In the genomic region with DNA sequence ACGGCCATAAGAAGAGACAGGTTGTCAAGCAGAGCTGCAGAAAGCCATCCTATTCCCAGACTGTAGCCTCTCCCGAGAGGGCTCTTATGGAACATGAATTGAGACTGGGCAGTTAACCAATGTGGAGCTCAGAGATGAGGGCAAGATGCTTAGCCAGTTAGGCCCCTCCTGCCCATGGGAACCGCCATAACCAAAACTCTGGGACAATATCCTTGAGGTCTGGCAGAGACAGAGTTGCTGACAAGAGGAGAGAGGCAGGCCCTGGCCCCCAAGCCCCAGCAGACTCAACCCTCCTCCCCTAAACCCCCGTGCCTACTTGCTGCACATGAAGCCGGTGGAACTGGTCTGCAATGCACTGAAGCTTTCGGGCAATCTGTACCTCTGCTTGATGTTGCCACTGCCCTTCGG, we compare ENCODE assay signal across 8 cellular contexts. TPM values are rescaled to one million over a fixed set of nuclear protein-coding genes. Genes with fewer than 3 reads are reported as not detected.
DNase-seq lines count a peak whose midpoint lies in the region; ATAC-seq and TF ChIP-seq lines count a peak whose summit lies in the region.

No MANE protein-coding gene starts in this region.

- no peak for TF ChIP-seq CTCF in 22Rv1 (IDR thresholded peaks at IDR 0.05)
- TF ChIP-seq CTCF in KMS-11 (conservative IDR thresholded peaks at IDR 0.05; ENCODE audit: low read depth, low read length) = no peak
- no peak for TF ChIP-seq CTCF in breast epithelium (IDR thresholded peaks at IDR 0.05)

- H3K9ac ChIP-seq in KMS-11 = no peak overlapping the region

- H3K4me1 ChIP-seq in KMS-11 (ENCODE audit: low read depth, poor library complexity, severe bottlenecking) (peaks cover 91% of the 10 kb centered on the region), breast epithelium (peaks cover 25 to 56% of the 10 kb centered on the region in 2 donors), muscle layer of duodenum (ENCODE audit: control insufficient read depth in 1 of 2, insufficient read depth in 2 of 2, low read length in 2 of 2) (peaks cover 60 to 92% of the 10 kb centered on the region in 2 donors)

- peak overlapping the region; percentile 99 for H3K4me2 ChIP-seq in KMS-11

- H3K27me3 ChIP-seq in KMS-11 (ENCODE audit: insufficient read depth, low read depth) (no peaks in the 10 kb centered on the region), breast epithelium (no peaks in the 10 kb centered on the region), muscle layer of duodenum (ENCODE audit: low read depth, low read length) (no peaks in the 10 kb centered on the region)

- H3K9me3 ChIP-seq in breast epithelium (no peaks in the 10 kb centered on the region), muscle layer of duodenum (ENCODE audit: control insufficient read depth in 1 of 2, low read length in 2 of 2) (no peaks in the 10 kb centered on the region)

- H3K36me3 ChIP-seq in KMS-11 (ENCODE audit: insufficient read depth) (no peaks in the 10 kb centered on the region), breast epithelium (no peaks in the 10 kb centered on the region), muscle layer of duodenum (ENCODE audit: control insufficient read depth in 1 of 2, insufficient read depth in 2 of 2, low read length in 2 of 2) (peaks cover 0 to 5% of the 10 kb centered on the region in 2 donors)

- H2AFZ ChIP-seq in KMS-11 (ENCODE audit: low read depth) = no peak overlapping the region

- DNase-seq in breast epithelium (ENCODE audit: low spot score in 2 of 2) (no peak), foreskin melanocyte (no peak), EL (no peak)
- DNase-seq in activated CD4-positive, alpha-beta T cell treated with anti-CD3 and anti-CD28 coated beads, Interleukin-2, amount 50 U/mL, for 1 hour = no peak

- peak overlapping the region; percentile 93 for H3K27ac ChIP-seq in 22Rv1
- H3K27ac ChIP-seq in KMS-11 = peak overlapping the region; percentile 80; the same call in 1 of the 2 replicates
- peak overlapping the region; percentile 91 to 96 for H3K27ac ChIP-seq in breast epithelium
- H3K27ac ChIP-seq in muscle layer of duodenum (ENCODE audit: low read length) = peak overlapping the region; percentile 27

- intact Hi-C loops in breast epithelium (cut with DNase I; ENCODE audit: low total_unique reads) = loop anchor here (10.0 kb wide), 1 partner anchor 49 kb away; no protein-coding TSS in a partner anchor

- ATAC-seq in GM18502 (IDR thresholded peaks at IDR 0.05; ENCODE audit: poor library complexity, unreplicated experiment) = no peak

- no peak for TF ChIP-seq POLR2A in breast epithelium (IDR thresholded peaks at IDR 0.05)

- H3K79me2 ChIP-seq in KMS-11 (ENCODE audit: insufficient read depth, low read depth) = peaks cover 31% of the 10 kb centered on the region; the same call in 1 of the 2 replicates

- H3K4me3 ChIP-seq in KMS-11 (IDR thresholded peaks at IDR 0.05; ENCODE audit: insufficient read depth, low read depth, low read length) (no peak overlapping the region), breast epithelium (peak overlapping the region in 2 of 3 donors; percentile 12 to 43), muscle layer of duodenum (ENCODE audit: low read depth in 1 of 2, low read length in 2 of 2) (no peak overlapping the region)

- H4K20me1 ChIP-seq in KMS-11 (ENCODE audit: insufficient read depth) = no peaks in the 10 kb centered on the region

RNA-seq across cellular contexts. Expression of a gene that starts 4.8 kb away (rescaled TPM):
- 10 to 100 TPM in 1 of 3 donors, 1 to 10 TPM in 2; 8.2 to 24.4 (median 9.3) TPM for total RNA-seq in breast epithelium

RNA-seq across cellular contexts. Expression of a gene that starts 57.0 kb away (rescaled TPM):
- total RNA-seq in breast epithelium = 1 to 10 TPM in 2 of 3 donors, under 1 TPM in 1; 0.33 to 1.9 (median 1.4) TPM

Comparison
In these comparisons a context has a peak if more than half of its experiments do, and no peak if none do; other contexts are left out.
1. H3K27ac ChIP-seq: peak in every context shown above with its lines; median percentile 94 in breast epithelium; 93 in 22Rv1; 80 in KMS-11; 27 in muscle layer of duodenum.
2. H3K4me3 ChIP-seq: peak in breast epithelium (2 of 3); none in KMS-11 (single experiment) and muscle layer of duodenum (0 of 2).